9 cellular contexts compared by ENCODE assay signal in genomic region chr20:35463455-35464300, GRCh38. TPM values are rescaled to one million over a fixed set of nuclear protein-coding genes. Genes with fewer than 3 reads are reported as not detected.
A peak's percentile ranks its signal among the peaks of the same experiment; 100 is the strongest.
DNase-seq lines count a peak whose midpoint lies in the region; ATAC-seq and TF ChIP-seq lines count a peak whose summit lies in the region.
"Had no signal": no experiment of that assay in that cellular context is flagged by ENCODE, and none has a peak within 500 bp of the region (broad histone marks: within the 10 kb centered on the region; RNA-seq: fewer than 3 reads in every experiment).

No MANE protein-coding gene starts in this region.

- TF ChIP-seq CTCF in AG09309 (IDR thresholded peaks at IDR 0.05; ENCODE audit: control insufficient read depth, insufficient read depth, low read depth, low read length, missing control alignments), result peak; percentile 68
- peak; percentile 80 for TF ChIP-seq CTCF in WERI-Rb-1 (IDR thresholded peaks at IDR 0.05; ENCODE audit: low read depth, low read length)

- no peaks in the 10 kb centered on the region for H3K9me3 ChIP-seq in WERI-Rb-1 (ENCODE audit: severe bottlenecking)

- H3K27me3 ChIP-seq in WERI-Rb-1 (ENCODE audit: insufficient read depth, low read depth, severe bottlenecking), result no peaks in the 10 kb centered on the region

- no peak overlapping the region for H3K4me3 ChIP-seq in AG09309 (ENCODE audit: control insufficient read depth, low read depth, low read length)
- no peak overlapping the region for H3K4me3 ChIP-seq in WERI-Rb-1 (ENCODE audit: low read depth, low read length)
- H3K4me3 ChIP-seq: skin epidermis had no signal

- H3K27ac ChIP-seq in WERI-Rb-1, result no peak overlapping the region
- H3K27ac ChIP-seq: skin epidermis had no signal

- H3K36me3 ChIP-seq in WERI-Rb-1, result peaks cover 68% of the 10 kb centered on the region

- no peak for ATAC-seq in HG02571 (IDR thresholded peaks at IDR 0.05; ENCODE audit: unreplicated experiment)

- DNase-seq in AG09309 (ENCODE audit: low read depth) (peak; percentile 33), GM19240 (ENCODE audit: insufficient read length, low spot score) (peak; percentile 31), NCI-H2171 treated with DMSO at 0.1 percent for 48 hours (lab: John Stamatoyannopoulos, UW) (peak; percentile 79), WERI-Rb-1 (peak; percentile 55), cerebellum (ENCODE audit: low spot score) (peak; percentile 82), left kidney (ENCODE audit: low read depth, low spot score) (peak; percentile 89)
- DNase-seq in stimulated activated CD4-positive, alpha-beta T cell treated with anti-CD3 and anti-CD28 coated beads, TNF-alpha, amount 100 ng/mL, for 24 hours (ENCODE audit: low read depth in 3 of 3), result peak in 2 of 3 experiments; percentile 21 to 45

RNA-seq across cellular contexts. Expression of gene CEP250, which starts 8.3 kb away (rescaled TPM):
- total RNA-seq in cerebellum, result 26.1 TPM

RNA-seq across cellular contexts. Expression of gene GDF5, which starts 25.6 kb away (rescaled TPM):
- total RNA-seq in cerebellum, result 0.36 TPM

RNA-seq across cellular contexts. Expression of gene UQCC1, which starts 51.9 kb away (rescaled TPM):
- total RNA-seq in cerebellum, result 35.1 TPM

Comparison
In these comparisons a context has a peak if more than half of its experiments do, and no peak if none do; other contexts are left out.
1. DNase-seq: peak in every context shown above with its lines; median percentile 89 in left kidney; 82 in cerebellum; 79 in NCI-H2171 treated with DMSO at 0.1 percent for 48 hours; 55 in WERI-Rb-1; 33 in AG09309; 33 in stimulated activated CD4-positive, alpha-beta T cell treated with anti-CD3 and anti-CD28 coated beads, TNF-alpha, amount 100 ng/mL, for 24 hours; 31 in GM19240.